In the genomic region with DNA sequence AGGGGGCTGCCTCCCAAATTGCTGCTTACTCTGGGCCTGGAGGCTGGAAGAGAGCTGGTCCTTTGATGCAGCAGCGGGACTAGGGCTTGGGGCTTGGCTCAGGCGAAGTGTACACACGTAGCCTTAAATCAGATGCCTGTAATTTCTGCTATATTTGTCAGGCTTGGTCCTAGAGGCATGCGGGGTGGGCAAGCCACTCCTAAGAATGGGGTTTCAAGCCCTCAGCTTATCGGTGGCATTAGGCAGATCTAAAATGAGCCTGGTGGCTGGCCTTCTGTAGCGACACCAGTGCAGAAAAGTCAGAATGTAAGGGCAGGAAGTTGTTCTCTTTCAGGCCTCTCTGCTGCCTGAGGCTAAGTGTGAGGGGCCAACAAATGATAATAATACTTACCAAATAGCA, we compare ENCODE assay signal across 13 cellular contexts. TPM values are rescaled to one million over a fixed set of nuclear protein-coding genes. Genes with fewer than 3 reads are reported as not detected.
DNase-seq lines count a peak whose midpoint lies in the region; ATAC-seq and TF ChIP-seq lines count a peak whose summit lies in the region.
"Had no signal": no experiment of that assay in that cellular context is flagged by ENCODE, and none has a peak within 500 bp of the region (broad histone marks: within the 10 kb centered on the region; RNA-seq: fewer than 3 reads in every experiment).

No MANE protein-coding gene starts in this region.

- peak overlapping the region; percentile 42 for H3K4me3 Mint-ChIP-seq in central memory CD8-positive, alpha-beta T cell
- H3K4me3 Mint-ChIP-seq in neural progenitor cell: peak overlapping the region; percentile 86

- H3K4me1 ChIP-seq in SK-N-SH (ENCODE audit: control insufficient read depth in 1 of 2, insufficient read depth in 2 of 2, low read depth in 1 of 2, low read length in 1 of 2): peaks cover 0 to 29% of the 10 kb centered on the region in 2 experiments; a peak in 2 of 4 replicates
- H3K4me1 ChIP-seq in neural progenitor cell: peaks cover 22% of the 10 kb centered on the region
- H3K4me1 ChIP-seq in Karpas-422 (ENCODE audit: low read length): peaks cover 9% of the 10 kb centered on the region

- TF ChIP-seq RAD21 in SK-N-SH (IDR thresholded peaks at IDR 0.05; ENCODE audit: low read length): peak; percentile 19; the same call in 1 of the 2 replicates

- POLR2A ChIA-PET in SK-N-SH (lab: Yijun Ruan, JAX): interaction anchor here (0.6 to 2.1 kb wide), 13 partner anchors 10 to 1511 kb away, joined by 3 to 17 read pairs (median 6); a partner anchor contains a TSS

- H3K36me3 ChIP-seq in SK-N-SH (replicated peaks in 1 of 2; ENCODE audit: control insufficient read depth in 1 of 2, insufficient read depth in 2 of 2, low read length in 1 of 2): no peaks in the 10 kb centered on the region
- H3K36me3 ChIP-seq in neural progenitor cell: no peaks in the 10 kb centered on the region
- H3K36me3 ChIP-seq in Karpas-422 (ENCODE audit: insufficient read depth, low read length): no peaks in the 10 kb centered on the region

- peaks cover 55% of the 10 kb centered on the region for H3K27me3 Mint-ChIP-seq in central memory CD8-positive, alpha-beta T cell
- peaks cover 20% of the 10 kb centered on the region for H3K27me3 Mint-ChIP-seq in neural progenitor cell (ENCODE audit: insufficient read depth, low read depth)

- peaks cover 15% of the 10 kb centered on the region for H3K4me1 Mint-ChIP-seq in central memory CD8-positive, alpha-beta T cell
- peaks cover 22% of the 10 kb centered on the region for H3K4me1 Mint-ChIP-seq in neural progenitor cell

- WGBS in SK-N-SH (ENCODE audit: low lambda C conversion rate): 20% methylated on average over 6 of the region's 6 CpGs

- H4K20me1 ChIP-seq in SK-N-SH (ENCODE audit: insufficient read depth) (no peaks in the 10 kb centered on the region), neural progenitor cell (ENCODE audit: low read depth) (no peaks in the 10 kb centered on the region), Karpas-422 (ENCODE audit: insufficient read depth, low read depth, low read length) (no peaks in the 10 kb centered on the region)

- H3K79me2 ChIP-seq in SK-N-SH (ENCODE audit: insufficient read depth): no peaks in the 10 kb centered on the region
- no peaks in the 10 kb centered on the region for H3K79me2 ChIP-seq in neural progenitor cell (ENCODE audit: low read depth)
- no peaks in the 10 kb centered on the region for H3K79me2 ChIP-seq in Karpas-422 (ENCODE audit: low read length)

- H3K4me2 ChIP-seq in SK-N-SH (peak overlapping the region; percentile 87; the same call in 1 of the 2 replicates), neural progenitor cell (peak overlapping the region; percentile 100), Karpas-422 (ENCODE audit: low read depth, low read length, poor library complexity, severe bottlenecking) (no peak overlapping the region)

- H3K27ac Mint-ChIP-seq in central memory CD8-positive, alpha-beta T cell (ENCODE audit: low read depth): no peak overlapping the region
- no peak overlapping the region for H3K27ac Mint-ChIP-seq in neural progenitor cell

- H3K27me3 ChIP-seq in SK-N-SH (ENCODE audit: insufficient read depth): peaks cover 20% of the 10 kb centered on the region
- H3K27me3 ChIP-seq in neural progenitor cell: peaks cover 71% of the 10 kb centered on the region
- no peaks in the 10 kb centered on the region for H3K27me3 ChIP-seq in Karpas-422 (ENCODE audit: low read length)

- peak overlapping the region in 1 of 2 experiments; percentile 88; a peak in 2 of 4 replicates for H3K27ac ChIP-seq in SK-N-SH (ENCODE audit: low read depth in 2 of 2, low read length in 1 of 2)
- no peak overlapping the region for H3K27ac ChIP-seq in neural progenitor cell
- H3K27ac ChIP-seq in Karpas-422 (ENCODE audit: low read length): no peak overlapping the region
- H3K27ac ChIP-seq: epithelial cell of prostate had no signal

- no peaks in the 10 kb centered on the region for H3K36me3 Mint-ChIP-seq in central memory CD8-positive, alpha-beta T cell (ENCODE audit: insufficient read depth)
- no peaks in the 10 kb centered on the region for H3K36me3 Mint-ChIP-seq in neural progenitor cell

- TF ChIP-seq CTCF in SK-N-SH (IDR thresholded peaks at IDR 0.05) (no peak), GM20000 (IDR thresholded peaks at IDR 0.05; ENCODE audit: extremely low read depth, missing control alignments) (no peak), neural progenitor cell (IDR thresholded peaks at IDR 0.05) (no peak)

- no peak overlapping the region for H3K9ac ChIP-seq in SK-N-SH
- no peak overlapping the region for H3K9ac ChIP-seq in neural progenitor cell
- no peak overlapping the region for H3K9ac ChIP-seq in Karpas-422 (ENCODE audit: low read length)

- CTCF ChIA-PET in SK-N-SH (lab: Yijun Ruan, JAX): interaction anchor here (1.0 to 2.4 kb wide), 15 partner anchors 27 to 169 kb away, joined by 3 to 11 read pairs (median 4); a partner anchor contains a TSS

- ATAC-seq in SK-N-SH treated with all-trans-retinoic acid at 6 μM for 48 hours (no peak), HG03159 (IDR thresholded peaks at IDR 0.05; ENCODE audit: unreplicated experiment) (no peak)
- ATAC-seq in central memory CD8-positive, alpha-beta T cell (replicated peaks; ENCODE audit: extremely low read depth, poor library complexity, severe bottlenecking): no peak
- ATAC-seq: sciatic nerve had no signal

- peak; percentile 52 for DNase-seq in SK-N-SH
- peak; percentile 61 for DNase-seq in GM20000 (ENCODE audit: low spot score)
- DNase-seq in central memory CD8-positive, alpha-beta T cell (ENCODE audit: low spot score in 2 of 2): no peak
- peak; percentile 23 for DNase-seq in neural progenitor cell (ENCODE audit: low spot score)
- no peak for DNase-seq in DMS 273 (lab: John Stamatoyannopoulos, UW; ENCODE audit: unreplicated experiment)
- no peak for DNase-seq in Karpas-422
- DNase-seq: Kasumi-1, NCI-H748 treated with DMSO at 0.1 percent for 48 hours had no signal

- H3K9me3 ChIP-seq in SK-N-SH: no peaks in the 10 kb centered on the region
- no peaks in the 10 kb centered on the region for H3K9me3 ChIP-seq in neural progenitor cell (ENCODE audit: low read depth)
- H3K9me3 ChIP-seq in Karpas-422 (ENCODE audit: low read length): no peaks in the 10 kb centered on the region

- H3K4me3 ChIP-seq in SK-N-SH (ENCODE audit: low read depth in 2 of 2, low read length in 1 of 2) (peak overlapping the region; percentile 57 to 63; a peak in 2 of 4 replicates), neural progenitor cell (peak overlapping the region; percentile 76), Karpas-422 (ENCODE audit: low read length) (no peak overlapping the region)

- no peak overlapping the region for H2AFZ ChIP-seq in SK-N-SH (ENCODE audit: low read depth)
- peak overlapping the region; percentile 87 for H2AFZ ChIP-seq in neural progenitor cell (replicated peaks)
- no peak overlapping the region for H2AFZ ChIP-seq in Karpas-422 (ENCODE audit: low read length)

- H3F3A ChIP-seq in SK-N-SH (replicated peaks; ENCODE audit: insufficient read depth) (no peaks in the 10 kb centered on the region), neural progenitor cell (ENCODE audit: low read depth) (peaks cover 16% of the 10 kb centered on the region)

- 0 out of 4 replicates have a peak, but pooled peaks of 1 of the 2 experiments have one; percentile 8 for TF ChIP-seq EP300 in SK-N-SH (IDR thresholded peaks at IDR 0.05; ENCODE audit: borderline replicate concordance in 1 of 2, low read depth in 1 of 2, low read length in 1 of 2)

- H3K9me3 Mint-ChIP-seq in central memory CD8-positive, alpha-beta T cell: no peaks in the 10 kb centered on the region
- H3K9me3 Mint-ChIP-seq in neural progenitor cell: no peaks in the 10 kb centered on the region

- H3K9me2 ChIP-seq in SK-N-SH (no peaks in the 10 kb centered on the region), Karpas-422 (replicated peaks; ENCODE audit: insufficient read depth, low read length) (no peaks in the 10 kb centered on the region)

TF ChIP-seq in SK-N-SH, 30 proteins besides CTCF, POLR2A, EP300 and RAD21:
- TF ChIP-seq, protein P1, sequence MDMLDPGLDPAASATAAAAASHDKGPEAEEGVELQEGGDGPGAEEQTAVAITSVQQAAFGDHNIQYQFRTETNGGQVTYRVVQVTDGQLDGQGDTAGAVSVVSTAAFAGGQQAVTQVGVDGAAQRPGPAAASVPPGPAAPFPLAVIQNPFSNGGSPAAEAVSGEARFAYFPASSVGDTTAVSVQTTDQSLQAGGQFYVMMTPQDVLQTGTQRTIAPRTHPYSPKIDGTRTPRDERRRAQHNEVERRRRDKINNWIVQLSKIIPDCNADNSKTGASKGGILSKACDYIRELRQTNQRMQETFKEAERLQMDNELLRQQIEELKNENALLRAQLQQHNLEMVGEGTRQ (IDR thresholded peaks at IDR 0.05; ENCODE audit: borderline replicate concordance, low read depth, low read length): no peak
- TF ChIP-seq NRF1 (IDR thresholded peaks at IDR 0.05; ENCODE audit: low read depth, low read length): no peak
- peak; percentile 64; the same call in 1 of the 2 replicates for TF ChIP-seq MXI1 (IDR thresholded peaks at IDR 0.05; ENCODE audit: low read depth, low read length)
- TF ChIP-seq FOXJ3 (CRISPR knock-in tag; IDR thresholded peaks at IDR 0.05): no peak
- TF ChIP-seq JUND (IDR thresholded peaks at IDR 0.05): no peak

TF ChIP-seq in SK-N-SH treated with all-trans-retinoic acid at 6 μM for 48 hours, 23 proteins besides CTCF, POLR2A, EP300 and RAD21:
- TF ChIP-seq, protein P2, sequence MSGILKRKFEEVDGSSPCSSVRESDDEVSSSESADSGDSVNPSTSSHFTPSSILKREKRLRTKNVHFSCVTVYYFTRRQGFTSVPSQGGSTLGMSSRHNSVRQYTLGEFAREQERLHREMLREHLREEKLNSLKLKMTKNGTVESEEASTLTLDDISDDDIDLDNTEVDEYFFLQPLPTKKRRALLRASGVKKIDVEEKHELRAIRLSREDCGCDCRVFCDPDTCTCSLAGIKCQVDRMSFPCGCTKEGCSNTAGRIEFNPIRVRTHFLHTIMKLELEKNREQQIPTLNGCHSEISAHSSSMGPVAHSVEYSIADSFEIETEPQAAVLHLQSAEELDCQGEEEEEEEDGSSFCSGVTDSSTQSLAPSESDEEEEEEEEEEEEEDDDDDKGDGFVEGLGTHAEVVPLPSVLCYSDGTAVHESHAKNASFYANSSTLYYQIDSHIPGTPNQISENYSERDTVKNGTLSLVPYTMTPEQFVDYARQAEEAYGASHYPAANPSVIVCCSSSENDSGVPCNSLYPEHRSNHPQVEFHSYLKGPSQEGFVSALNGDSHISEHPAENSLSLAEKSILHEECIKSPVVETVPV (CRISPR knock-in tag; IDR thresholded peaks at IDR 0.05): no peak

RNA-seq across cellular contexts. Expression of a gene that starts 0.9 kb away (rescaled TPM):
- polyA plus RNA-seq in SK-N-SH (2012; rRNA removed): 0.26 and 0.67 TPM in 2 replicates
- polyA plus RNA-seq in SK-N-SH (2012; cell fraction: cytosol; rRNA removed): 0.73 and 1.1 TPM in 2 replicates
- 0.54 and 0.61 TPM in 2 replicates for polyA plus RNA-seq in SK-N-SH (2012; cell fraction: nucleus; rRNA removed)
- total RNA-seq in neural progenitor cell (ENCODE audit: low replicate concordance): 0.24 and 0.71 TPM in 2 replicates
- total RNA-seq in Karpas-422 (2014; rRNA removed; shearing (Covaris generic); ENCODE audit: low replicate concordance): not detected in 2 replicates
- total RNA-seq: A673 had no signal

Comparison
In these comparisons a context has a peak if more than half of its experiments do, and no peak if none do; other contexts are left out.
1. DNase-seq: peak in SK-N-SH (single experiment), GM20000 (single experiment) and neural progenitor cell (single experiment); none in central memory CD8-positive, alpha-beta T cell (0 of 2), DMS 273 (single experiment) and Karpas-422 (single experiment).